25 cellular contexts compared by ENCODE assay signal in genomic region chr12:112792743-112793142, GRCh38. TPM values are rescaled to one million over a fixed set of nuclear protein-coding genes. Genes with fewer than 3 reads are reported as not detected.
"Had no signal": no experiment of that assay in that cellular context is flagged by ENCODE, and none has a peak within 500 bp of the region (broad histone marks: within the 10 kb centered on the region; RNA-seq: fewer than 3 reads in every experiment).

No MANE protein-coding gene starts in this region.

- H3K9me3 ChIP-seq: body of pancreas, pancreas, psoas muscle, thyroid gland had no signal

- H3K36me3 ChIP-seq: pancreas, thyroid gland had no signal

- H3K27ac ChIP-seq: body of pancreas, pancreas, psoas muscle, thyroid gland, VCaP had no signal

- H3K4me1 ChIP-seq: body of pancreas, pancreas, psoas muscle, thyroid gland had no signal

- DNase-seq: activated CD4-positive, alpha-beta memory T cell treated with anti-CD3 and anti-CD28 coated beads, Interleukin-2, amount 10 ng/mL, durations not matched to agents 7 days and 5 days; activated CD4-positive, alpha-beta T cell treated with anti-CD3 and anti-CD28 coated beads, Interleukin-2, amount 10 ng/mL, durations not matched to agents 24 days and 14 days; activated effector memory CD4-positive, alpha-beta T cell treated with anti-CD3 and anti-CD28 coated beads, Interleukin-2, amount 50 U/mL, for 16 hours; activated naive CD4-positive, alpha-beta T cell treated with anti-CD3 and anti-CD28 coated beads, Interleukin-2, amount 50 U/mL, for 16 hours; activated naive CD8-positive, alpha-beta T cell treated with anti-CD3 and anti-CD28 coated beads, Interleukin-2, amount 50 U/mL, for 24 hours; activated T-cell treated with anti-CD3 and anti-CD28 coated beads, Interleukin-2, amount 50 U/mL, for 72 hours; body of pancreas; cortex of kidney; foreskin melanocyte; left ventricle myocardium superior; midbrain; natural killer cell; pancreas; psoas muscle; right cardiac atrium; stimulated activated CD4-positive, alpha-beta T cell treated with anti-CD3 and anti-CD28 coated beads, Interleukin-12 subunit alpha, Interleukin-12 subunit beta, amount 100 ng/mL, for 4 hours; stimulated activated CD4-positive, alpha-beta T cell treated with anti-CD3 and anti-CD28 coated beads, Interleukin-4, amount 100 ng/mL, for 4 hours; stimulated activated naive CD8-positive, alpha-beta T cell treated with anti-CD3 and anti-CD28 coated beads, Interleukin-15, Interleukin-2, amounts not matched to agents 100 U/mL and 50 U/mL, for 24 hours; T-cell; thyroid gland had no signal

- H3K27me3 ChIP-seq: body of pancreas, thyroid gland had no signal

- H3K4me3 ChIP-seq: body of pancreas, pancreas, psoas muscle, thyroid gland had no signal

- ATAC-seq: activated CD4-positive, CD25-positive, alpha-beta regulatory T cell treated with anti-CD3 and anti-CD28 coated beads, Interleukin-2, amount 50 U/mL, for 24 hours; activated naive CD8-positive, alpha-beta T cell treated with anti-CD3 and anti-CD28 coated beads, Interleukin-2, amount 50 U/mL, for 24 hours; activated T-cell treated with anti-CD3 and anti-CD28 coated beads, Interleukin-2, amount 50 U/mL, for 72 hours; body of pancreas; left ventricle myocardium superior; natural killer cell; pancreas; psoas muscle; right cardiac atrium; stimulated activated naive CD8-positive, alpha-beta T cell treated with anti-CD3 and anti-CD28 coated beads, Interleukin-15, Interleukin-2, amounts not matched to agents 100 U/mL and 50 U/mL, for 24 hours; T-cell had no signal

RNA-seq across cellular contexts. Expression of gene RPH3A, which starts 1.2 kb away (rescaled TPM):
- total RNA-seq: activated CD4-positive, alpha-beta memory T cell treated with anti-CD3 and anti-CD28 coated beads, Interleukin-2, amount 10 ng/mL, durations not matched to agents 7 days and 5 days; activated CD4-positive, alpha-beta T cell treated with anti-CD3 and anti-CD28 coated beads, Interleukin-2, amount 10 ng/mL, durations not matched to agents 24 days and 14 days; activated T-cell treated with anti-CD3 and anti-CD28 coated beads, Interleukin-2, amount 50 U/mL, for 72 hours; body of pancreas; left ventricle myocardium superior; right cardiac atrium; subcutaneous adipose tissue; T-cell; thyroid gland; ureter had no signal
- polyA plus RNA-seq: esophagus, right cardiac atrium had no signal
